In the genomic region with DNA sequence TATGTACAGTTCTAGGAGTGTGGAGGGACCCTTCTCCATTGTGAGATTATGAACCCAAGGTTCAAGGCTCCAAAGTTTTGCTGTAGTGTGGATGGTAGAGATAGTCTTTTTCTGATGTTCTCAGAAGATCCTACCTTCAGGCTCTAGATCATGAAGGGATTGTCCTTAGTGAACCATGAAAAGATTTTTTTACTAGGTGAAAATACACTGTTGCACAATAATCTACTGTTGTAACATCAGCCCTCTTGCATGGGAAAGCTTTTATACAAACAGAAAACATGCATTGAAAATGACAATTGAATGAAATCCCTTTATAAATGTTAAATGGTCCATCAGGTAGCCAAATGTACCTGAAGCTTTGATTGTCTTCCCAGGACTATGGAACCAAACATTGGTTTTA, we compare ENCODE assay signal across 19 cellular contexts.
DNase-seq lines count a peak whose midpoint lies in the region; ATAC-seq, FAIRE-seq and TF ChIP-seq lines count a peak whose summit lies in the region.
"Had no signal": no experiment of that assay in that cellular context is flagged by ENCODE, and none has a peak within 500 bp of the region (broad histone marks: within the 10 kb centered on the region; RNA-seq: fewer than 3 reads in every experiment).

No MANE protein-coding gene starts in this region.

- H3K9me3 Mint-ChIP-seq in activated T-helper 1 cell treated with anti-CD3 and anti-CD28 coated beads, Interleukin-12 subunit alpha, Interleukin-12 subunit beta, Interleukin-2, Interleukin-4 antibody, amounts not matched to agents 30 ng/mL and 10 ng/mL and 1 ng/mL, durations not matched to agents 14 hours and 24 hours and 36 hours: peaks cover 7% of the 10 kb centered on the region
- H3K9me3 Mint-ChIP-seq: HFFc6 had no signal

- TF ChIP-seq POLR2A in HepG2 (IDR thresholded peaks at IDR 0.05; ENCODE audit: insufficient read depth in 1 of 2, low read depth in 2 of 2, low read length in 2 of 2): no peak

- H3K9ac ChIP-seq in HepG2 (ENCODE audit: insufficient read depth, low read depth, low read length): no peak overlapping the region

- TF ChIP-seq CTCF in epithelial cell of esophagus (IDR thresholded peaks at IDR 0.05; ENCODE audit: insufficient read depth, low read depth, low read length, missing control alignments) (no peak), HepG2 (CRISPR knock-in tag; IDR thresholded peaks at IDR 0.05) (no peak), tibial artery (IDR thresholded peaks at IDR 0.05) (no peak)

- no peak overlapping the region for H3K4me2 ChIP-seq in HepG2 (ENCODE audit: low read depth, low read length)

- POLR2A ChIA-PET in HepG2 (lab: Yijun Ruan, JAX): no interaction called here

- FAIRE-seq in HepG2 (lab: Jason Lieb, UNC): no peak
- FAIRE-seq: G401.6, GM12892, H54 had no signal

- no peaks in the 10 kb centered on the region for H4K20me1 ChIP-seq in HepG2 (ENCODE audit: insufficient read depth, low read length)

- H3K9me3 ChIP-seq in HepG2 (ENCODE audit: low read length) (no peaks in the 10 kb centered on the region), tibial artery (no peaks in the 10 kb centered on the region)
- H3K9me3 ChIP-seq: HAP-1 had no signal

- H3K79me2 ChIP-seq in HepG2 (ENCODE audit: insufficient read depth, low read length): no peaks in the 10 kb centered on the region

- H3K36me3 ChIP-seq in HepG2 (replicated peaks in 1 of 2; ENCODE audit: control insufficient read depth in 1 of 2, insufficient read depth in 2 of 2, low read length in 2 of 2): no peaks in the 10 kb centered on the region
- no peaks in the 10 kb centered on the region for H3K36me3 ChIP-seq in tibial artery
- H3K36me3 ChIP-seq: HAP-1 had no signal

- peaks cover 7% of the 10 kb centered on the region for H3K36me3 Mint-ChIP-seq in activated T-helper 1 cell treated with anti-CD3 and anti-CD28 coated beads, Interleukin-12 subunit alpha, Interleukin-12 subunit beta, Interleukin-2, Interleukin-4 antibody, amounts not matched to agents 30 ng/mL and 10 ng/mL and 1 ng/mL, durations not matched to agents 14 hours and 24 hours and 36 hours (ENCODE audit: low read depth)
- H3K36me3 Mint-ChIP-seq: CD4-positive, alpha-beta memory T cell had no signal

- DNase-seq in amniotic epithelial cell (ENCODE audit: low read depth): peak; percentile 5
- DNase-seq in epithelial cell of esophagus (ENCODE audit: low read depth): peak; percentile 11
- DNase-seq in HepG2 (ENCODE audit: low spot score): no peak
- peak; percentile 34 for DNase-seq in renal cortical epithelial cell (ENCODE audit: low read depth)
- DNase-seq in tibial artery: no peak
- DNase-seq in RPMI8226: no peak
- no peak for DNase-seq in activated CD4-positive, alpha-beta T cell treated with anti-CD3 and anti-CD28 coated beads for 48 hours
- no peak for DNase-seq in activated T-helper 1 cell treated with anti-CD3 and anti-CD28 coated beads, Interleukin-12 subunit alpha, Interleukin-12 subunit beta, Interleukin-2, Interleukin-4 antibody, amounts not matched to agents 30 ng/mL and 10 ng/mL and 1 ng/mL, durations not matched to agents 14 hours and 24 hours and 36 hours (ENCODE audit: low spot score)
- DNase-seq: C1 segment of cervical spinal cord; CD4-positive, alpha-beta memory T cell; COR-L47; DMS153; DND-41; GOT3; HFFc6 had no signal

- H3K27ac Mint-ChIP-seq in activated T-helper 1 cell treated with anti-CD3 and anti-CD28 coated beads, Interleukin-12 subunit alpha, Interleukin-12 subunit beta, Interleukin-2, Interleukin-4 antibody, amounts not matched to agents 30 ng/mL and 10 ng/mL and 1 ng/mL, durations not matched to agents 14 hours and 24 hours and 36 hours: no peak overlapping the region
- H3K27ac Mint-ChIP-seq: CD4-positive, alpha-beta memory T cell; HFFc6 had no signal

- H3K4me1 ChIP-seq in HepG2 (ENCODE audit: insufficient read depth, low read length): no peaks in the 10 kb centered on the region
- H3K4me1 ChIP-seq in tibial artery: peaks cover 0 to 7% (median 2%) of the 10 kb centered on the region in 4 donors

- H3K27me3 Mint-ChIP-seq in activated T-helper 1 cell treated with anti-CD3 and anti-CD28 coated beads, Interleukin-12 subunit alpha, Interleukin-12 subunit beta, Interleukin-2, Interleukin-4 antibody, amounts not matched to agents 30 ng/mL and 10 ng/mL and 1 ng/mL, durations not matched to agents 14 hours and 24 hours and 36 hours (ENCODE audit: insufficient read depth): no peaks in the 10 kb centered on the region

- in situ Hi-C loops in HepG2 (cut with HindIII; ENCODE audit: extremely low pct_ligation_motif_present, low pct_unique_long_range_greater_than_20kb): no loop called here

- TF ChIP-seq EP300 in HepG2 (IDR thresholded peaks at IDR 0.05; ENCODE audit: low read depth in 2 of 2, low read length in 2 of 2) (no peak), HepG2 (CRISPR knock-in tag; IDR thresholded peaks at IDR 0.05; ENCODE audit: borderline replicate concordance) (no peak)

- H3K4me1 Mint-ChIP-seq in activated T-helper 1 cell treated with anti-CD3 and anti-CD28 coated beads, Interleukin-12 subunit alpha, Interleukin-12 subunit beta, Interleukin-2, Interleukin-4 antibody, amounts not matched to agents 30 ng/mL and 10 ng/mL and 1 ng/mL, durations not matched to agents 14 hours and 24 hours and 36 hours (ENCODE audit: low read depth): no peaks in the 10 kb centered on the region

- no peak overlapping the region for H3K4me3 ChIP-seq in epithelial cell of esophagus (ENCODE audit: low read length)
- no peak overlapping the region for H3K4me3 ChIP-seq in HepG2 (replicated peaks in 1 of 3; ENCODE audit: insufficient read depth in 1 of 3, low read depth in 2 of 3, low read length in 3 of 3)
- H3K4me3 ChIP-seq in tibial artery: no peak overlapping the region
- H3K4me3 ChIP-seq: HAP-1 had no signal

- H2AFZ ChIP-seq in HepG2 (ENCODE audit: low read length): no peak overlapping the region

- BruUV-seq in HepG2 (replicated peaks; lab: Mats Ljungman, UMichigan): no TSS peak

- no peak overlapping the region for H3K27ac ChIP-seq in HepG2 (ENCODE audit: extremely low read length, insufficient read depth, low read length)
- H3K27ac ChIP-seq in tibial artery: no peak overlapping the region

- intact Hi-C loops in HepG2 (cut with micrococcal nuclease; ENCODE audit: unreplicated experiment) (no loop called here), tibial artery (cut with DNase I; ENCODE audit: low total_unique reads) (no loop called here)
- intact Hi-C loops in activated T-helper 1 cell treated with anti-CD3 and anti-CD28 coated beads, Interleukin-12 subunit alpha, Interleukin-12 subunit beta, Interleukin-2, Interleukin-4 antibody, amounts not matched to agents 30 ng/mL and 10 ng/mL and 1 ng/mL, durations not matched to agents 14 hours and 24 hours and 36 hours (cut with micrococcal nuclease): no loop called here

- no peaks in the 10 kb centered on the region for H3K27me3 ChIP-seq in HepG2 (ENCODE audit: control insufficient read depth in 1 of 2, insufficient read depth in 2 of 2, low read length in 2 of 2)
- H3K27me3 ChIP-seq in tibial artery: no peaks in the 10 kb centered on the region

- CTCF ChIA-PET in HepG2 (lab: Yijun Ruan, JAX; ENCODE audit: low intra/inter-chr PET ratio, low total read pairs): no interaction called here

- H3K4me3 Mint-ChIP-seq in activated T-helper 1 cell treated with anti-CD3 and anti-CD28 coated beads, Interleukin-12 subunit alpha, Interleukin-12 subunit beta, Interleukin-2, Interleukin-4 antibody, amounts not matched to agents 30 ng/mL and 10 ng/mL and 1 ng/mL, durations not matched to agents 14 hours and 24 hours and 36 hours: no peak overlapping the region
- H3K4me3 Mint-ChIP-seq: CD4-positive, alpha-beta memory T cell; HFFc6 had no signal

- TF ChIP-seq RAD21 in HepG2 (CRISPR knock-in tag; IDR thresholded peaks at IDR 0.05): no peak

- no peak for ATAC-seq in HepG2

TF ChIP-seq in HepG2, 621 proteins besides CTCF, POLR2A, EP300 and RAD21:
- TF ChIP-seq ZBTB20 (CRISPR knock-in tag; IDR thresholded peaks at IDR 0.05; ENCODE audit: borderline replicate concordance, low read depth): no peak
- peak; percentile 43; the same call in 1 of the 2 replicates for TF ChIP-seq CEBPB (IDR thresholded peaks at IDR 0.05; ENCODE audit: borderline replicate concordance, low read depth, low read length)

Comparison
In these comparisons a context has a peak if more than half of its experiments do, and no peak if none do; other contexts are left out.
1. DNase-seq: peak in amniotic epithelial cell (single experiment), epithelial cell of esophagus (single experiment) and renal cortical epithelial cell (single experiment); none in HepG2 (single experiment), tibial artery (0 of 2), RPMI8226 (single experiment), activated CD4-positive, alpha-beta T cell treated with anti-CD3 and anti-CD28 coated beads for 48 hours (single experiment) and activated T-helper 1 cell treated with anti-CD3 and anti-CD28 coated beads, Interleukin-12 subunit alpha, Interleukin-12 subunit beta, Interleukin-2, Interleukin-4 antibody, amounts not matched to agents 30 ng/mL and 10 ng/mL and 1 ng/mL, durations not matched to agents 14 hours and 24 hours and 36 hours (single experiment).